Comparison of ENCODE assay signal across 9 cellular contexts in the genomic region with DNA sequence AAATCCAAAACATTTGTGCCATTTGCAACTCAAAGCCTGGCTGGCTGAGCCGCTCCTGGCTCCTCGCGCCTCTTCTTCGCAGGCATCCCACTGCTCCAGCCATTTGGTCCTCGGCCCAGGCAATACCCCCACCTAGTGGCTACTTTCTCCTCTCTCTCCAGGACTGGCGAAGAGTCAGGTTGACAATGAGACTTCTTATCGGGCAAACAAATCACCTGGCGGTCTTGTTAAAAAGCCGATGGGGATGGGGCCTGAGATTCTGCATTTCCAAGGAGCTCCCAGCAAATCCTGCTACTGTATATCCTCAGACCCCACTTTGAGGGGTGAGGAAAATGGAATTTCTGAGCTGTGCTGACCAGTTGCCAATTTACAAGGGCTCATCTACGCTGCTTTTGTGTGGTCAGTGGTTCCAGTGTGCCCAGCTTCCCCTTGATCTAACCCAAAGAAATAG.
DNase-seq lines count a peak whose midpoint lies in the region; ATAC-seq and TF ChIP-seq lines count a peak whose summit lies in the region.
"Had no signal": no experiment of that assay in that cellular context is flagged by ENCODE, and none has a peak within 500 bp of the region (broad histone marks: within the 10 kb centered on the region; RNA-seq: fewer than 3 reads in every experiment).

No MANE protein-coding gene starts in this region.

- intact Hi-C loops in CD8-positive, alpha-beta T cell (cut with DNase I, micrococcal nuclease): no loop called here

- H3K27ac ChIP-seq in CD8-positive, alpha-beta T cell (ENCODE audit: low read depth, low read length): no peak overlapping the region
- H3K27ac ChIP-seq: SK-N-MC had no signal

- H3K9me3 ChIP-seq in CD8-positive, alpha-beta T cell (ENCODE audit: low read length): no peaks in the 10 kb centered on the region

- TF ChIP-seq CTCF in CD8-positive, alpha-beta T cell (IDR thresholded peaks at IDR 0.05): peak; percentile 31
- peak; percentile 74 for TF ChIP-seq CTCF in GM20000 (IDR thresholded peaks at IDR 0.05; ENCODE audit: extremely low read depth, missing control alignments)

- CTCF ChIA-PET in CD8-positive, alpha-beta T cell (lab: Charles Lee): interaction anchor here (1.3 kb wide), 1 partner anchor 11 kb away, joined by 4 read pairs; no protein-coding TSS in a partner anchor

- no peaks in the 10 kb centered on the region for H3K36me3 Mint-ChIP-seq in CD8-positive, alpha-beta T cell

- H3K4me1 Mint-ChIP-seq in CD8-positive, alpha-beta T cell (ENCODE audit: low read depth): peaks cover 7% of the 10 kb centered on the region

- H3K27ac Mint-ChIP-seq in CD8-positive, alpha-beta T cell: no peak overlapping the region

- H3K4me3 Mint-ChIP-seq in CD8-positive, alpha-beta T cell: no peak overlapping the region

- H3K9me3 Mint-ChIP-seq in CD8-positive, alpha-beta T cell: no peaks in the 10 kb centered on the region

- no peaks in the 10 kb centered on the region for H3K27me3 ChIP-seq in CD8-positive, alpha-beta T cell (ENCODE audit: insufficient read depth, low read length)

- peak in 1 of 7 experiments; percentile 8 for DNase-seq in CD8-positive, alpha-beta T cell
- peak; percentile 62 for DNase-seq in GM20000 (ENCODE audit: low spot score)
- peak; percentile 5 for DNase-seq in NCI-H345 treated with DMSO at 0.1 percent for 48 hours (lab: John Stamatoyannopoulos, UW; ENCODE audit: unreplicated experiment)
- peak; percentile 73 for DNase-seq in astrocyte of the hippocampus (ENCODE audit: low read depth, low spot score)
- peak; percentile 90 for DNase-seq in iPS-NIHi7 (ENCODE audit: extremely low spot score)
- DNase-seq in stimulated activated naive CD8-positive, alpha-beta T cell treated with anti-CD3 and anti-CD28 coated beads, Interleukin-15, Interleukin-2, amounts not matched to agents 100 U/mL and 50 U/mL, for 24 hours: peak; percentile 32

- no peaks in the 10 kb centered on the region for H3K4me1 ChIP-seq in CD8-positive, alpha-beta T cell (ENCODE audit: insufficient read depth, low read length)

- ATAC-seq in CD8-positive, alpha-beta T cell: no peak
- ATAC-seq in stimulated activated naive CD8-positive, alpha-beta T cell treated with anti-CD3 and anti-CD28 coated beads, Interleukin-15, Interleukin-2, amounts not matched to agents 100 U/mL and 50 U/mL, for 24 hours: no peak
- ATAC-seq in HG03280 (IDR thresholded peaks at IDR 0.05; ENCODE audit: unreplicated experiment): no peak
- ATAC-seq in GM21723 (IDR thresholded peaks at IDR 0.05; ENCODE audit: unreplicated experiment): no peak

- POLR2A ChIA-PET in CD8-positive, alpha-beta T cell (lab: Charles Lee): no interaction called here

- no peaks in the 10 kb centered on the region for H3K36me3 ChIP-seq in CD8-positive, alpha-beta T cell (ENCODE audit: insufficient read depth, low read length)

- peaks cover 42% of the 10 kb centered on the region for H3K27me3 Mint-ChIP-seq in CD8-positive, alpha-beta T cell (ENCODE audit: low read depth)

- H3K4me3 ChIP-seq in CD8-positive, alpha-beta T cell (ENCODE audit: low read depth, low read length): no peak overlapping the region
- H3K4me3 ChIP-seq: SK-N-MC had no signal
